Comparison of ENCODE assay signal across 8 cellular contexts in the genomic region with DNA sequence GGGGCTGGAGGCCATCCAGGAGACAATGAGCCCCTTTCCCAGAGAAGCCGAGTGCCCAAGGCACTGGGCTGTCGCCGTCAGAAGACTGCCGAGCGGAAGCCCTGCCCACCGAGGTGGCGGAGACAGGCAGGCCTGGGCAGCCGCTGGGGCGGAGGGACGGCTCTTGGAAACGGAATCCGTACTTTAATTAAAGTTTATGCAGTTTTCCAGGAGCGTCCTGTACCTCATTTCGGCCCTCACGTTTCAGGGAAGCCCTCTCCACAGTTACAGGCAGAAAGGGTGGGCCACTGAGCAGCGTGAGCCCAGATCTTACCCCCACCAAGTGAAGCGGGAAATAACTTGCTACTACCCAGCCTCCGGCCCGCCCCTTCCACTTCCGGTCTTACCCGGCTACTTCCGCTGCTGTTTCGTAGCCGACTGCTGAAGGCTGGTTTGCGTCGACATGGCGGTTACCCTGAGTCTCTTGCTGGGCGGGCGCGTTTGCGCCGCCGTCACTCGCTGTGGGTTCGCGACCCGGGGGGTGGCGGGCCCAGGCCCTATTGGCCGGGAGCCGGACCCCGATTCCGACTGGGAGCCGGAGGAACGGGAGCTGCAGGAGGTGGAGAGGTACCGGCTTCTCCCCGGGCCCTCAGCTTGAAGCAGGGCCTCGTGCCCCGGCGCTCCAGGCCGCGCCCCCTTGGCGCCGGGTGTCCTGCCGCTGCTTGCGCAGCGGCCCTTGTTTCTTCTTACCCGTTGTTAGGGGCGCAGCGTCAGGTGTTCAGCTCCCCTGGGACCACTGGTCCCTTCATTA. TPM values are rescaled to one million over a fixed set of nuclear protein-coding genes. Genes with fewer than 3 reads are reported as not detected.
DNase-seq lines count a peak whose midpoint lies in the region; ATAC-seq and TF ChIP-seq lines count a peak whose summit lies in the region.

A gene with protein sequence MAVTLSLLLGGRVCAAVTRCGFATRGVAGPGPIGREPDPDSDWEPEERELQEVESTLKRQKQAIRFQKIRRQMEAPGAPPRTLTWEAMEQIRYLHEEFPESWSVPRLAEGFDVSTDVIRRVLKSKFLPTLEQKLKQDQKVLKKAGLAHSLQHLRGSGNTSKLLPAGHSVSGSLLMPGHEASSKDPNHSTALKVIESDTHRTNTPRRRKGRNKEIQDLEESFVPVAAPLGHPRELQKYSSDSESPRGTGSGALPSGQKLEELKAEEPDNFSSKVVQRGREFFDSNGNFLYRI (plus strand): TSS at position 402 of the 790 bp plus-strand sequence. CDS start 41 bp downstream, at position 443.

- peak in 1 of 4 donors; percentile 74 for TF ChIP-seq EP300 in upper lobe of left lung (IDR thresholded peaks at IDR 0.05)

- peak in 3 of 4 donors; percentile 85 to 95 (median 94) for TF ChIP-seq POLR2A in upper lobe of left lung (IDR thresholded peaks at IDR 0.05)

- DNase-seq in NCI-H1694 (lab: John Stamatoyannopoulos, UW) (peak; percentile 81), amniotic epithelial cell (ENCODE audit: low read depth) (peak; percentile 87), left cardiac atrium (peak; percentile 93), posterior vena cava (ENCODE audit: low spot score) (peak; percentile 98), upper lobe of left lung (peak; percentile 93 to 95)

- peak; percentile 90 for ATAC-seq in GM18498 (IDR thresholded peaks at IDR 0.05; ENCODE audit: unreplicated experiment)
- ATAC-seq in HG02885 (IDR thresholded peaks at IDR 0.05; ENCODE audit: poor library complexity, unreplicated experiment) = peak; percentile 93
- ATAC-seq in left cardiac atrium = peak; percentile 96 to 97
- ATAC-seq in upper lobe of left lung (ENCODE audit: low FRiP score in 2 of 2) = peak; percentile 96 to 98

- no peaks in the 10 kb centered on the region for H3K9me3 ChIP-seq in upper lobe of left lung

- 0% methylated on average over 40 to 50 of the region's 59 CpGs for WGBS in upper lobe of left lung, 2 donors

- intact Hi-C loops in T-helper 1 cell treated with Interleukin-12 subunit alpha and Interleukin-12 subunit beta and Interleukin-4 antibody, amounts not matched to agents 30 ng/mL and 1 ng/mL, for 36 hours (cut with micrococcal nuclease) = loop anchor here (1.0 to 10.0 kb wide), 13 partner anchors 16 to 669 kb away; partner anchors contain the start of genes AP3S2, BLM, GDPGP1 and IQGAP1
- intact Hi-C loops in left cardiac atrium (cut with DNase I) (loop anchor here in 1 of 2 donors (10.0 kb wide), 1 partner anchor 371 kb away; the partner anchor contains the start of gene AP3S2), posterior vena cava (cut with DNase I) (no loop called here)

- peak within 1 kb of the TSS; percentile 72 to 80 (median 78) for H3K4me3 ChIP-seq in upper lobe of left lung

- H3K36me3 ChIP-seq in upper lobe of left lung = peaks cover 0 to 12% (median 3%) of the 10 kb centered on the region in 4 donors

- peak within 1 kb of the TSS; percentile 94 to 98 (median 96) for H3K27ac ChIP-seq in upper lobe of left lung

- no peak for TF ChIP-seq CTCF in upper lobe of left lung (IDR thresholded peaks at IDR 0.05)

- H3K4me1 ChIP-seq in upper lobe of left lung = peaks cover 29 to 54% (median 41%) of the 10 kb centered on the region in 4 donors

- no peaks in the 10 kb centered on the region for H3K27me3 ChIP-seq in upper lobe of left lung

RNA-seq across cellular contexts. Expression of the gene that starts here (rescaled TPM):
- 32.7 and 34.7 TPM in 2 replicates for total RNA-seq in T-helper 1 cell treated with Interleukin-12 subunit alpha and Interleukin-12 subunit beta and Interleukin-4 antibody, amounts not matched to agents 30 ng/mL and 1 ng/mL, for 36 hours
- 100 to 1,000 TPM; 115 to 131 TPM for total RNA-seq in left cardiac atrium
- 10 to 100 TPM; 81.6 to 89.7 TPM for total RNA-seq in posterior vena cava
- 10 to 100 TPM; 35.6 to 74.2 (median 62.6) TPM for total RNA-seq in upper lobe of left lung

Comparison
In these comparisons a context has a peak if more than half of its experiments do, and no peak if none do; other contexts are left out.
1. Peak in every context shown above with its lines: DNase-seq, ATAC-seq, H3K4me3 ChIP-seq and H3K27ac ChIP-seq.